In genomic region chr15:85337398-85338074, GRCh38 we compare ENCODE assay signal across 15 cellular contexts. TPM values are rescaled to one million over a fixed set of nuclear protein-coding genes. Genes with fewer than 3 reads are reported as not detected.
A peak's percentile ranks its signal among the peaks of the same experiment; 100 is the strongest.
DNase-seq lines count a peak whose midpoint lies in the region; ATAC-seq and TF ChIP-seq lines count a peak whose summit lies in the region.
"Had no signal": no experiment of that assay in that cellular context is flagged by ENCODE, and none has a peak within 500 bp of the region (broad histone marks: within the 10 kb centered on the region; RNA-seq: fewer than 3 reads in every experiment).

No MANE protein-coding gene starts in this region.

- no peak for TF ChIP-seq CTCF in OCI-LY7 (conservative IDR thresholded peaks at IDR 0.05; ENCODE audit: low read length)
- no peak for TF ChIP-seq CTCF in smooth muscle cell (IDR thresholded peaks at IDR 0.05; ENCODE audit: borderline replicate concordance, insufficient read depth, poor library complexity, severe bottlenecking)

- POLR2A ChIA-PET in OCI-LY7 (lab: Charles Lee) = interaction anchor here (0.8 to 0.9 kb wide), 3 partner anchors 30 to 67 kb away, joined by 3 to 5 read pairs (median 3); no protein-coding TSS in a partner anchor

- intact Hi-C loops in OCI-LY7 (cut with micrococcal nuclease; ENCODE audit: unreplicated experiment) = no loop called here

- peak; percentile 12 for ATAC-seq in esophagus mucosa
- no peak for ATAC-seq in activated CD4-positive, CD25-positive, alpha-beta regulatory T cell treated with anti-CD3 and anti-CD28 coated beads, Interleukin-2, amount 50 U/mL, for 24 hours
- no peak for ATAC-seq in activated naive CD4-positive, alpha-beta T cell treated with anti-CD3 and anti-CD28 coated beads, Interleukin-2, amount 50 U/mL, for 72 hours

- no peaks in the 10 kb centered on the region for H3K36me3 ChIP-seq in OCI-LY7 (ENCODE audit: insufficient read depth, low read length)
- no peaks in the 10 kb centered on the region for H3K36me3 ChIP-seq in smooth muscle cell (ENCODE audit: low read depth)

- no peaks in the 10 kb centered on the region for H3K9me2 ChIP-seq in OCI-LY7 (ENCODE audit: insufficient read depth, low read length)

- CTCF ChIA-PET in OCI-LY7 (lab: Charles Lee; ENCODE audit: unreplicated experiment) = no interaction called here

- no peak overlapping the region for H3K9ac ChIP-seq in smooth muscle cell (ENCODE audit: low read depth)

- H3F3A ChIP-seq in smooth muscle cell (ENCODE audit: low read depth) = peaks cover 34% of the 10 kb centered on the region

- DNase-seq in OCI-LY7 (ENCODE audit: low spot score) (no peak), islet precursor cell (peak; percentile 74), smooth muscle cell (lab: John Stamatoyannopoulos, UW; ENCODE audit: unreplicated experiment) (no peak), NCI-H1436 treated with DMSO at 0.1 percent for 48 hours (lab: John Stamatoyannopoulos, UW) (no peak)
- DNase-seq in activated naive CD4-positive, alpha-beta T cell treated with anti-CD3 and anti-CD28 coated beads, Interleukin-2, amount 50 U/mL, for 72 hours (ENCODE audit: low spot score in 2 of 2) = no peak
- DNase-seq: activated CD4-positive, CD25-positive, alpha-beta regulatory T cell; activated CD8-positive, alpha-beta memory T cell treated with anti-CD3 and anti-CD28 coated beads, Interleukin-2, amount 50 U/mL, for 4 hours; activated naive CD4-positive, alpha-beta T cell treated with Interleukin-2 at 50 U/mL for 16 hours; C1 segment of cervical spinal cord; immature natural killer cell; NCI-H1436; stimulated activated CD4-positive, alpha-beta T cell treated with anti-CD3 and anti-CD28 coated beads, Interleukin-15, amount 100 ng/mL, for 24 hours had no signal

- H2AFZ ChIP-seq in OCI-LY7 (ENCODE audit: low read length) (peak overlapping the region; percentile 8; the same call in 1 of the 2 replicates), smooth muscle cell (ENCODE audit: low read depth) (peak overlapping the region; percentile 77)

- no peaks in the 10 kb centered on the region for H3K36me3 Mint-ChIP-seq in activated naive CD4-positive, alpha-beta T cell treated with anti-CD3 and anti-CD28 coated beads, Interleukin-2, amount 50 U/mL, for 72 hours
- H3K36me3 Mint-ChIP-seq: brain, immature natural killer cell had no signal

- H3K4me1 ChIP-seq in OCI-LY7 (ENCODE audit: insufficient read depth, low read length, poor library complexity, severe bottlenecking) (peaks cover 21% of the 10 kb centered on the region), smooth muscle cell (ENCODE audit: low read depth) (peaks cover 18% of the 10 kb centered on the region)

- H3K79me2 ChIP-seq in OCI-LY7 (ENCODE audit: insufficient read depth, low read depth, low read length) (no peaks in the 10 kb centered on the region), smooth muscle cell (ENCODE audit: low read depth) (no peaks in the 10 kb centered on the region)

- no peak overlapping the region for H3K27ac Mint-ChIP-seq in activated naive CD4-positive, alpha-beta T cell treated with anti-CD3 and anti-CD28 coated beads, Interleukin-2, amount 50 U/mL, for 72 hours
- H3K27ac Mint-ChIP-seq: immature natural killer cell had no signal

- H3K27ac ChIP-seq in OCI-LY7 (ENCODE audit: low read depth, low read length, poor library complexity, severe bottlenecking) (no peak overlapping the region), smooth muscle cell (ENCODE audit: low read depth) (peak overlapping the region; percentile 32)

- H3K9me3 ChIP-seq in OCI-LY7 (ENCODE audit: low read length) (no peaks in the 10 kb centered on the region), smooth muscle cell (replicated peaks; ENCODE audit: low read depth) (no peaks in the 10 kb centered on the region)

- H4K20me1 ChIP-seq in OCI-LY7 (ENCODE audit: insufficient read depth, low read length) (no peaks in the 10 kb centered on the region), smooth muscle cell (ENCODE audit: low read depth) (no peaks in the 10 kb centered on the region)

- no TSS peak for BruUV-seq in OCI-LY7 (replicated peaks; lab: Mats Ljungman, UMichigan)

- H3K4me3 ChIP-seq in OCI-LY7 (ENCODE audit: low read depth, low read length, poor library complexity, severe bottlenecking) = no peak overlapping the region
- H3K4me3 ChIP-seq in smooth muscle cell = no peak overlapping the region

- no peaks in the 10 kb centered on the region for H3K27me3 ChIP-seq in smooth muscle cell (ENCODE audit: low read depth)

- WGBS in smooth muscle cell (ENCODE audit: low lambda C conversion rate) = 22% methylated on average over 9 of the region's 9 CpGs

- H3K4me2 ChIP-seq in OCI-LY7 (ENCODE audit: low read length) (no peak overlapping the region), smooth muscle cell (peak overlapping the region; percentile 23)

- no peaks in the 10 kb centered on the region for H3K9me3 Mint-ChIP-seq in activated naive CD4-positive, alpha-beta T cell treated with anti-CD3 and anti-CD28 coated beads, Interleukin-2, amount 50 U/mL, for 72 hours
- H3K9me3 Mint-ChIP-seq: immature natural killer cell had no signal

RNA-seq across cellular contexts. Expression of gene AKAP13, which starts 42.9 kb away (rescaled TPM):
- 124 and 140 TPM in 2 replicates for total RNA-seq in OCI-LY7 (2014; rRNA removed; shearing (Covaris generic))
- total RNA-seq in OCI-LY7 (2022) = 250 and 261 TPM in 2 replicates
- 84.9 TPM for total RNA-seq in esophagus mucosa
- total RNA-seq in smooth muscle cell = 63.5 and 71.8 TPM in 2 replicates
- 43.3 and 46.8 TPM in 2 replicates for polyA plus RNA-seq in smooth muscle cell
- total RNA-seq in activated naive CD4-positive, alpha-beta T cell treated with anti-CD3 and anti-CD28 coated beads, Interleukin-2, amount 50 U/mL, for 72 hours = 100 to 1,000 TPM; 105 to 106 TPM
